1 cellular context compared by ENCODE assay signal in genomic region chr17:930258-930657, GRCh38.
TF ChIP-seq lines count a peak whose summit lies in the region.

No MANE protein-coding gene starts in this region.

TF ChIP-seq in HepG2, 621 proteins besides CTCF, POLR2A, EP300 and RAD21 (continued from another document and continues in another):
- TF ChIP-seq ADNP (CRISPR knock-in tag; IDR thresholded peaks at IDR 0.05) (no peak), ZNF749 (CRISPR knock-in tag; IDR thresholded peaks at IDR 0.05; ENCODE audit: borderline replicate concordance) (peak; percentile 73; the same call in 1 of the 2 replicates), FOXA1 (IDR thresholded peaks at IDR 0.05) (peak; percentile 98), FOXA1 (CRISPR knock-in tag; IDR thresholded peaks at IDR 0.05) (peak; percentile 99), ZNF552 (CRISPR knock-in tag; IDR thresholded peaks at IDR 0.05; ENCODE audit: borderline replicate concordance) (no peak), ZNF367 (CRISPR knock-in tag; IDR thresholded peaks at IDR 0.05; ENCODE audit: borderline replicate concordance) (no peak), ZNF883 (CRISPR knock-in tag; IDR thresholded peaks at IDR 0.05; ENCODE audit: not compliant biosample characterization) (no peak), TOPORS (CRISPR knock-in tag; IDR thresholded peaks at IDR 0.05) (no peak), ZSCAN9 (CRISPR knock-in tag; IDR thresholded peaks at IDR 0.05; ENCODE audit: borderline replicate concordance) (peak; percentile 97), ZNF614 (CRISPR knock-in tag; IDR thresholded peaks at IDR 0.05; ENCODE audit: borderline replicate concordance) (peak; percentile 95), NFE2L2 (IDR thresholded peaks at IDR 0.05; ENCODE audit: low read length) (no peak; the same call in 1 of the 2 replicates), ZBTB20 (CRISPR knock-in tag; IDR thresholded peaks at IDR 0.05; ENCODE audit: borderline replicate concordance, low read depth) (peak; percentile 92), MED8 (CRISPR knock-in tag; IDR thresholded peaks at IDR 0.05; ENCODE audit: insufficient replicate concordance) (no peak), KIAA2018 (CRISPR knock-in tag; IDR thresholded peaks at IDR 0.05; ENCODE audit: borderline replicate concordance) (no peak), PHB2 (IDR thresholded peaks at IDR 0.05; ENCODE audit: partially characterized antibody) (no peak), NBN (conservative IDR thresholded peaks at IDR 0.05) (no peak), NCOA2 (CRISPR knock-in tag; IDR thresholded peaks at IDR 0.05) (peak; percentile 96), KLF15 (CRISPR knock-in tag; IDR thresholded peaks at IDR 0.05; ENCODE audit: borderline replicate concordance) (no peak), FUBP1 (CRISPR knock-in tag; IDR thresholded peaks at IDR 0.05; ENCODE audit: borderline replicate concordance) (peak; percentile 52; the same call in 1 of the 2 replicates), ZBTB7B (CRISPR knock-in tag; IDR thresholded peaks at IDR 0.05) (peak; percentile 60; the same call in 1 of the 2 replicates), ZNF775 (CRISPR knock-in tag; IDR thresholded peaks at IDR 0.05; ENCODE audit: borderline replicate concordance) (peak; percentile 90), ZNF225 (CRISPR knock-in tag; IDR thresholded peaks at IDR 0.05) (no peak), U2AF1 (optimal IDR thresholded peaks at IDR 0.05; ENCODE audit: low read depth, low read length) (no peak), EEA1 (CRISPR knock-in tag; IDR thresholded peaks at IDR 0.05; ENCODE audit: borderline replicate concordance) (no peak), ZNF766 (CRISPR knock-in tag; IDR thresholded peaks at IDR 0.05; ENCODE audit: borderline replicate concordance) (no peak), ZNF691 (CRISPR knock-in tag; IDR thresholded peaks at IDR 0.05; ENCODE audit: borderline replicate concordance, low read depth) (no peak; the same call in 1 of the 2 replicates), ZFYVE20 (CRISPR knock-in tag; IDR thresholded peaks at IDR 0.05; ENCODE audit: borderline replicate concordance, low read depth) (no peak), SNAI1 (CRISPR knock-in tag; IDR thresholded peaks at IDR 0.05; ENCODE audit: borderline replicate concordance) (no peak), ZEB1 (IDR thresholded peaks at IDR 0.05; ENCODE audit: insufficient replicate concordance, low read depth) (peak; percentile 44), DPF2 (CRISPR knock-in tag; IDR thresholded peaks at IDR 0.05; ENCODE audit: borderline replicate concordance, low read depth) (peak; percentile 96), ZNF383 (CRISPR knock-in tag; IDR thresholded peaks at IDR 0.05; ENCODE audit: borderline replicate concordance) (no peak), ZBTB14 (CRISPR knock-in tag; IDR thresholded peaks at IDR 0.05) (no peak), CREB1 (IDR thresholded peaks at IDR 0.05) (peak; percentile 68), CREB1 (CRISPR knock-in tag; IDR thresholded peaks at IDR 0.05) (peak; percentile 89), TGIF2 (CRISPR knock-in tag; IDR thresholded peaks at IDR 0.05) (peak; percentile 81), BORCS8-MEF2B (CRISPR knock-in tag; IDR thresholded peaks at IDR 0.05) (no peak), YY1 (IDR thresholded peaks at IDR 0.05; ENCODE audit: insufficient read depth, insufficient replicate concordance, low read depth, low read length) (no peak), ZNF264 (CRISPR knock-in tag; IDR thresholded peaks at IDR 0.05) (peak; percentile 78), SKI (IDR thresholded peaks at IDR 0.05; ENCODE audit: partially characterized antibody) (peak; percentile 100)
- TF ChIP-seq, protein P1, sequence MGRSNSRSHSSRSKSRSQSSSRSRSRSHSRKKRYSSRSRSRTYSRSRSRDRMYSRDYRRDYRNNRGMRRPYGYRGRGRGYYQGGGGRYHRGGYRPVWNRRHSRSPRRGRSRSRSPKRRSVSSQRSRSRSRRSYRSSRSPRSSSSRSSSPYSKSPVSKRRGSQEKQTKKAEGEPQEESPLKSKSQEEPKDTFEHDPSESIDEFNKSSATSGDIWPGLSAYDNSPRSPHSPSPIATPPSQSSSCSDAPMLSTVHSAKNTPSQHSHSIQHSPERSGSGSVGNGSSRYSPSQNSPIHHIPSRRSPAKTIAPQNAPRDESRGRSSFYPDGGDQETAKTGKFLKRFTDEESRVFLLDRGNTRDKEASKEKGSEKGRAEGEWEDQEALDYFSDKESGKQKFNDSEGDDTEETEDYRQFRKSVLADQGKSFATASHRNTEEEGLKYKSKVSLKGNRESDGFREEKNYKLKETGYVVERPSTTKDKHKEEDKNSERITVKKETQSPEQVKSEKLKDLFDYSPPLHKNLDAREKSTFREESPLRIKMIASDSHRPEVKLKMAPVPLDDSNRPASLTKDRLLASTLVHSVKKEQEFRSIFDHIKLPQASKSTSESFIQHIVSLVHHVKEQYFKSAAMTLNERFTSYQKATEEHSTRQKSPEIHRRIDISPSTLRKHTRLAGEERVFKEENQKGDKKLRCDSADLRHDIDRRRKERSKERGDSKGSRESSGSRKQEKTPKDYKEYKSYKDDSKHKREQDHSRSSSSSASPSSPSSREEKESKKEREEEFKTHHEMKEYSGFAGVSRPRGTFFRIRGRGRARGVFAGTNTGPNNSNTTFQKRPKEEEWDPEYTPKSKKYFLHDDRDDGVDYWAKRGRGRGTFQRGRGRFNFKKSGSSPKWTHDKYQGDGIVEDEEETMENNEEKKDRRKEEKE (IDR thresholded peaks at IDR 0.05) = no peak
- TF ChIP-seq, protein P2, sequence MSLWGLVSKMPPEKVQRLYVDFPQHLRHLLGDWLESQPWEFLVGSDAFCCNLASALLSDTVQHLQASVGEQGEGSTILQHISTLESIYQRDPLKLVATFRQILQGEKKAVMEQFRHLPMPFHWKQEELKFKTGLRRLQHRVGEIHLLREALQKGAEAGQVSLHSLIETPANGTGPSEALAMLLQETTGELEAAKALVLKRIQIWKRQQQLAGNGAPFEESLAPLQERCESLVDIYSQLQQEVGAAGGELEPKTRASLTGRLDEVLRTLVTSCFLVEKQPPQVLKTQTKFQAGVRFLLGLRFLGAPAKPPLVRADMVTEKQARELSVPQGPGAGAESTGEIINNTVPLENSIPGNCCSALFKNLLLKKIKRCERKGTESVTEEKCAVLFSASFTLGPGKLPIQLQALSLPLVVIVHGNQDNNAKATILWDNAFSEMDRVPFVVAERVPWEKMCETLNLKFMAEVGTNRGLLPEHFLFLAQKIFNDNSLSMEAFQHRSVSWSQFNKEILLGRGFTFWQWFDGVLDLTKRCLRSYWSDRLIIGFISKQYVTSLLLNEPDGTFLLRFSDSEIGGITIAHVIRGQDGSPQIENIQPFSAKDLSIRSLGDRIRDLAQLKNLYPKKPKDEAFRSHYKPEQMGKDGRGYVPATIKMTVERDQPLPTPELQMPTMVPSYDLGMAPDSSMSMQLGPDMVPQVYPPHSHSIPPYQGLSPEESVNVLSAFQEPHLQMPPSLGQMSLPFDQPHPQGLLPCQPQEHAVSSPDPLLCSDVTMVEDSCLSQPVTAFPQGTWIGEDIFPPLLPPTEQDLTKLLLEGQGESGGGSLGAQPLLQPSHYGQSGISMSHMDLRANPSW (CRISPR knock-in tag; IDR thresholded peaks at IDR 0.05; ENCODE audit: borderline replicate concordance) = peak; percentile 71; the same call in 1 of the 2 replicates
- TF ChIP-seq, protein P3, sequence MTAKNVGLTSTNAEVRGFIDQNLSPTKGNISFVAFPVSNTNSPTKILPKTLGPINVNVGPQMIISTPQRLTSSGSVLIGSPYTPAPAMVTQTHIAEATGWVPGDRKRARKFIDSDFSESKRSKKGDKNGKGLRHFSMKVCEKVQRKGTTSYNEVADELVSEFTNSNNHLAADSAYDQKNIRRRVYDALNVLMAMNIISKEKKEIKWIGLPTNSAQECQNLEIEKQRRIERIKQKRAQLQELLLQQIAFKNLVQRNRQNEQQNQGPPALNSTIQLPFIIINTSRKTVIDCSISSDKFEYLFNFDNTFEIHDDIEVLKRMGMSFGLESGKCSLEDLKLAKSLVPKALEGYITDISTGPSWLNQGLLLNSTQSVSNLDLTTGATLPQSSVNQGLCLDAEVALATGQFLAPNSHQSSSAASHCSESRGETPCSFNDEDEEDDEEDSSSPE (CRISPR knock-in tag; IDR thresholded peaks at IDR 0.05) = peak; percentile 48; the same call in 1 of the 2 replicates
